ENCODE assay signal across 23 cellular contexts in the genomic region with DNA sequence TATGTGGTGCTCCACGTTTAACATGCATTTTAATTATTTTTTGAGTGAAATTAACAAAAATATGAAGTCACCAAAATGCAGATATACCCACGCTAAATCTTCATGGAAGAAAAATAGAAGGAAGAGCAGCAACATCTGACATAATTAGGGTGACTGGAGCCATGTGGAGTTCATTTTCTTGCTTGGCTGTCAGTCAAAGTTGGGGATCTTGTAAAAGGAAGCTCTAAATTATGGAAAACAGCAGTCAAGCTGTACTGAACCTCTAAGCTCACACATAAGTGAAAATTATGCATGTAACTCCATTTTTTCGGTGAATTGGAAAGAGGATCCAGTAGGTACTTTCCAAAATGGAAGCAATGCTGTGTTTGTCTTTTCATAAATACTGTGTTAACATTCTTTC. TPM values are rescaled to one million over a fixed set of nuclear protein-coding genes. Genes with fewer than 3 reads are reported as not detected.
"Had no signal": no experiment of that assay in that cellular context is flagged by ENCODE, and none has a peak within 500 bp of the region (broad histone marks: within the 10 kb centered on the region; RNA-seq: fewer than 3 reads in every experiment).

No MANE protein-coding gene starts in this region.

- H2AFZ ChIP-seq: hepatocyte had no signal

- H3K27me3 ChIP-seq: adrenal gland, cardiac muscle cell, esophagus muscularis mucosa, foreskin keratinocyte, hepatocyte, spleen, upper lobe of left lung had no signal

- H3K79me2 ChIP-seq: hepatocyte had no signal

- H3K4me3 ChIP-seq: adrenal gland, cardiac muscle cell, esophagus muscularis mucosa, hepatocyte, spleen, thoracic aorta, upper lobe of left lung had no signal

- H3K4me1 ChIP-seq: adrenal gland, spleen, upper lobe of left lung had no signal

- H3K9me3 ChIP-seq: adrenal gland, esophagus muscularis mucosa, spleen, thoracic aorta, upper lobe of left lung had no signal

- H3K36me3 ChIP-seq: adrenal gland, cardiac muscle cell, esophagus muscularis mucosa, spleen, thoracic aorta, upper lobe of left lung had no signal

- H3K4me2 ChIP-seq: hepatocyte had no signal

- DNase-seq: activated CD4-positive, alpha-beta T cell treated with anti-CD3 and anti-CD28 coated beads, Interleukin-2, amount 50 U/mL, for 1 hour; activated CD4-positive, CD25-positive, alpha-beta regulatory T cell treated with anti-CD3 and anti-CD28 coated beads, Interleukin-2, amount 50 U/mL, for 72 hours; activated CD8-positive, alpha-beta memory T cell treated with anti-CD3 and anti-CD28 coated beads for 24 hours; activated CD8-positive, alpha-beta memory T cell treated with anti-CD3 and anti-CD28 coated beads, Interleukin-2, amount 50 U/mL, for 48 hours; activated gamma-delta T cell; activated T-cell treated with anti-CD3 and anti-CD28 coated beads, Interleukin-2, amount 50 U/mL, for 72 hours; adrenal gland; dermis blood vessel endothelial cell; effector memory CD4-positive, alpha-beta T cell; foreskin keratinocyte; mesendoderm; naive thymus-derived CD8-positive, alpha-beta T cell; posterior cingulate gyrus; retina; spleen; stimulated activated naive B cell treated with anti-CD40 and anti-IgM and Interleukin-4, amounts not matched to agents 10 μg/mL and 1 μg/mL and 100 μg/mL, for 72 hours; T-helper 17 cell; upper lobe of left lung had no signal

- H3K27ac ChIP-seq: adrenal gland, cardiac muscle cell, esophagus muscularis mucosa, foreskin keratinocyte, hepatocyte, spleen, thoracic aorta, upper lobe of left lung, VCaP had no signal

- ATAC-seq: activated T-cell treated with anti-CD3 and anti-CD28 coated beads, Interleukin-2, amount 50 U/mL, for 72 hours; foreskin keratinocyte; naive thymus-derived CD8-positive, alpha-beta T cell; stimulated activated naive B cell treated with anti-CD40 and anti-IgM and Interleukin-4, amounts not matched to agents 10 μg/mL and 1 μg/mL and 100 μg/mL, for 72 hours; T-helper 17 cell had no signal

RNA-seq across cellular contexts. Expression of gene PDGFC, which starts 9.7 kb away (rescaled TPM):
- total RNA-seq: activated T-cell treated with anti-CD3 and anti-CD28 coated beads, Interleukin-2, amount 50 U/mL, for 72 hours; naive thymus-derived CD8-positive, alpha-beta T cell had no signal
- polyA plus RNA-seq: naive thymus-derived CD8-positive, alpha-beta T cell had no signal
